ENCODE assay signal across 8 cellular contexts in genomic region chr10:87864497-87865059, GRCh38. TPM values are rescaled to one million over a fixed set of nuclear protein-coding genes. Genes with fewer than 3 reads are reported as not detected.
DNase-seq lines count a peak whose midpoint lies in the region; ATAC-seq, FAIRE-seq and TF ChIP-seq lines count a peak whose summit lies in the region.

No MANE protein-coding gene starts in this region.

- H3K9ac ChIP-seq in Loucy (ENCODE audit: low read depth, low read length, poor library complexity, severe bottlenecking) (peak overlapping the region; percentile 96), GM12878 (ENCODE audit: control insufficient read depth, insufficient read depth, low read length) (peak overlapping the region; percentile 90)

- H3K36me3 ChIP-seq in Loucy (ENCODE audit: insufficient read depth, low read length) (peaks cover 6% of the 10 kb centered on the region; the same call in 1 of the 2 replicates), GM12878 (ENCODE audit: control insufficient read depth in 2 of 2, insufficient read depth in 2 of 2, low read length in 1 of 2) (0 out of 4 replicates have a peak, but pooled peaks cover 0 to 3% of the 10 kb centered on the region in 2 experiments), lower lobe of right lung (no peaks in the 10 kb centered on the region), upper lobe of left lung (no peaks in the 10 kb centered on the region)

- H4K20me1 ChIP-seq in Loucy (ENCODE audit: insufficient read depth, low read length, poor library complexity, severe bottlenecking) (peaks cover 21% of the 10 kb centered on the region), GM12878 (ENCODE audit: control insufficient read depth, insufficient read depth) (no peaks in the 10 kb centered on the region)

- RAD21 ChIA-PET in GM12878 (lab: Charles Lee; ENCODE audit: unreplicated experiment) = interaction anchor here (0.5 to 6.4 kb wide), 9 partner anchors 19 to 523 kb away, joined by 3 to 158 read pairs (median 6); partner anchors contain the start of gene ATAD1

- no peak for FAIRE-seq in GM12878 (lab: Jason Lieb, UNC)

- no peaks in the 10 kb centered on the region for H3K9me2 ChIP-seq in Loucy (replicated peaks; ENCODE audit: low read depth, low read length)

- CTCF ChIA-PET in GM12878 (lab: Yijun Ruan, JAX) = interaction anchor here (1.1 to 2.9 kb wide), 5 partner anchors 10 to 524 kb away, joined by 3 to 14 read pairs (median 4); no protein-coding TSS in a partner anchor

- under 1% methylated on average over 16 of the region's 16 CpGs for WGBS in GM12878 (ENCODE audit: insufficient coverage, insufficient replicate concordance, low lambda C conversion rate, missing lambda C conversion rate)
- 1% methylated on average over 16 of the region's 16 CpGs for WGBS in upper lobe of left lung, 2 donors

- peak; percentile 41; the same call in 1 of the 2 replicates for TF ChIP-seq POLR2A in GM12878 (IDR thresholded peaks at IDR 0.05; ENCODE audit: low read depth, low read length)
- TF ChIP-seq POLR2A in upper lobe of left lung (IDR thresholded peaks at IDR 0.05) = no peak

- intact Hi-C loops in GM12878 (cut with micrococcal nuclease; ENCODE audit: unreplicated experiment) = loop anchor here (5.0 kb wide), 2 partner anchors 68 to 423 kb away; no protein-coding TSS in a partner anchor
- intact Hi-C loops in lower lobe of right lung (cut with DNase I) = loop anchor here (5.0 kb wide), 1 partner anchor 523 kb away; no protein-coding TSS in a partner anchor

- H3K27ac ChIP-seq in GM12878 (ENCODE audit: control insufficient read depth, insufficient read depth) = peak overlapping the region; percentile 90
- peak overlapping the region; percentile 95 for H3K27ac ChIP-seq in lower lobe of right lung
- H3K27ac ChIP-seq in upper lobe of left lung = peak overlapping the region; percentile 97 to 100 (median 98)

- peak; percentile 49 for DNase-seq in Caki2 (ENCODE audit: low read depth)
- DNase-seq in GM12878 (ENCODE audit: low read depth, low spot score) = no peak
- DNase-seq in lower lobe of right lung = no peak
- no peak for DNase-seq in upper lobe of left lung
- no peak for DNase-seq in occipital lobe (lab: John Stamatoyannopoulos, UW)

- peak overlapping the region; percentile 74 for H3K4me3 ChIP-seq in Loucy (ENCODE audit: low read length, poor library complexity, severe bottlenecking)
- peak overlapping the region; percentile 94 for H3K4me3 ChIP-seq in GM12878
- H3K4me3 ChIP-seq in lower lobe of right lung = peak overlapping the region; percentile 95
- H3K4me3 ChIP-seq in upper lobe of left lung = peak overlapping the region; percentile 68 to 97 (median 80)

- H3K27me3 ChIP-seq in Loucy (ENCODE audit: insufficient read depth, low read length, poor library complexity, severe bottlenecking) (peaks cover 14% of the 10 kb centered on the region), GM12878 (replicated peaks in 1 of 2; ENCODE audit: control insufficient read depth in 2 of 2, insufficient read depth in 2 of 2, low read length in 1 of 2) (no peaks in the 10 kb centered on the region), lower lobe of right lung (ENCODE audit: low read depth) (no peaks in the 10 kb centered on the region), upper lobe of left lung (no peaks in the 10 kb centered on the region)

- in situ Hi-C loops in Caki2 (cut with HindIII; ENCODE audit: low pct_unique_long_range_greater_than_20kb, low sequenced_read_pairs) (loop anchor here (25.0 kb wide), 1 partner anchor 698 kb away; no protein-coding TSS in a partner anchor), GM12878 (cut with MboI) (loop anchor here (5.0 to 10.0 kb wide), 5 partner anchors 200 to 688 kb away; no protein-coding TSS in a partner anchor)

- H2AFZ ChIP-seq in Loucy (ENCODE audit: low read length) = no peak overlapping the region
- no peak overlapping the region for H2AFZ ChIP-seq in GM12878 (ENCODE audit: control insufficient read depth, low read depth, low read length)

- TF ChIP-seq EP300 in GM12878 (IDR thresholded peaks at IDR 0.05; ENCODE audit: borderline replicate concordance in 1 of 2, control insufficient read depth in 1 of 2, low read depth in 2 of 2, low read length in 2 of 2) (no peak), upper lobe of left lung (IDR thresholded peaks at IDR 0.05) (no peak)

- TF ChIP-seq RAD21 in GM12878 (IDR thresholded peaks at IDR 0.05; ENCODE audit: insufficient read depth, low read depth, low read length) = no peak

- TF ChIP-seq CTCF in Loucy (conservative IDR thresholded peaks at IDR 0.05; ENCODE audit: low read length) = no peak
- TF ChIP-seq CTCF in GM12878 (IDR thresholded peaks at IDR 0.05 in 2 of 3, conservative IDR thresholded peaks at IDR 0.05 in 1 of 3; ENCODE audit: control insufficient read depth in 2 of 3, extremely low read depth in 1 of 3, insufficient read depth in 1 of 3, low read depth in 3 of 3, low read length in 3 of 3) = no peak
- TF ChIP-seq CTCF in lower lobe of right lung (IDR thresholded peaks at IDR 0.05) = no peak
- no peak for TF ChIP-seq CTCF in upper lobe of left lung (IDR thresholded peaks at IDR 0.05)

- H3K4me2 ChIP-seq in Loucy (ENCODE audit: low read depth, low read length, poor library complexity, severe bottlenecking) = peak overlapping the region; percentile 85
- peak overlapping the region; percentile 51 for H3K4me2 ChIP-seq in GM12878 (ENCODE audit: control insufficient read depth, insufficient read depth)

- peaks cover 32% of the 10 kb centered on the region for H3K4me1 ChIP-seq in Loucy (ENCODE audit: insufficient read depth, low read length, poor library complexity, severe bottlenecking)
- peaks cover 8% of the 10 kb centered on the region for H3K4me1 ChIP-seq in GM12878 (ENCODE audit: control insufficient read depth, insufficient read depth, low read length)
- H3K4me1 ChIP-seq in lower lobe of right lung = peaks cover 33% of the 10 kb centered on the region
- H3K4me1 ChIP-seq in upper lobe of left lung = peaks cover 7 to 32% (median 25%) of the 10 kb centered on the region in 4 donors

- SMC1A ChIA-PET in GM12878 (lab: Charles Lee; ENCODE audit: uncharacterized antibody, unreplicated experiment) = interaction anchor here (1.4 to 6.9 kb wide), 5 partner anchors 203 to 524 kb away, joined by 4 to 140 read pairs (median 13); no protein-coding TSS in a partner anchor

- BruUV-seq in GM12878 (replicated peaks; lab: Mats Ljungman, UMichigan) = no TSS peak

- peak; percentile 2; the same call in 2 of the 3 replicates for ATAC-seq in GM12878
- ATAC-seq in lower lobe of right lung = no peak
- no peak for ATAC-seq in upper lobe of left lung (ENCODE audit: low FRiP score in 2 of 2)
- no peak for ATAC-seq in HG03571 (IDR thresholded peaks at IDR 0.05; ENCODE audit: unreplicated experiment)
- ATAC-seq in GM21717 (IDR thresholded peaks at IDR 0.05; ENCODE audit: unreplicated experiment) = no peak

- POLR2A ChIA-PET in GM12878 (lab: Charles Lee) = interaction anchor here (1.0 to 1.7 kb wide), 3 partner anchors 201 to 522 kb away, joined by 4 to 7 read pairs (median 4); no protein-coding TSS in a partner anchor

- H3F3A ChIP-seq in Loucy (ENCODE audit: low read depth) = no peaks in the 10 kb centered on the region

- H3K79me2 ChIP-seq in Loucy (ENCODE audit: insufficient read depth, low read length) (peaks cover 89% of the 10 kb centered on the region), GM12878 (ENCODE audit: control insufficient read depth, insufficient read depth, low read length) (peaks cover 91% of the 10 kb centered on the region)

- H3K9me3 ChIP-seq in Loucy (ENCODE audit: insufficient read depth, low read depth, low read length) = peaks cover 5% of the 10 kb centered on the region; the same call in 1 of the 2 replicates
- no peaks in the 10 kb centered on the region for H3K9me3 ChIP-seq in GM12878 (replicated peaks; ENCODE audit: control insufficient read depth, insufficient read depth, low read length)
- no peaks in the 10 kb centered on the region for H3K9me3 ChIP-seq in lower lobe of right lung
- H3K9me3 ChIP-seq in upper lobe of left lung = no peaks in the 10 kb centered on the region

RNA-seq across cellular contexts. Expression of gene PTEN, which starts 1.2 kb away (rescaled TPM):
- 26.4 and 45.6 TPM in 2 replicates for total RNA-seq in Caki2 (2014; rRNA removed; shearing (Covaris generic); ENCODE audit: low replicate concordance)
- total RNA-seq in GM12878 (2013; cell fraction: nucleolus; rRNA removed) = 856 and 868 TPM in 2 replicates
- total RNA-seq in GM12878 (2014; rRNA removed) (83.1 and 113 TPM in 2 replicates), GM12878 (2014; rRNA removed; fragmentation: Illumina TruSeq; extraction: Trizol) (175 and 183 TPM in 2 replicates), GM12878 (2021) (87.5 and 94.9 TPM in 2 replicates), lower lobe of right lung (101 TPM), upper lobe of left lung (100 to 1,000 TPM in 3 of 6 donors, 10 to 100 TPM in 3; 63.3 to 177 (median 99.0) TPM), occipital lobe (266 TPM)
- polyA plus RNA-seq in GM12878 (2011; ENCODE audit: low read depth) = 24.4 TPM
- polyA plus RNA-seq in GM12878 (2011; rRNA removed) (94.3 and 180 TPM in 2 replicates), GM12878 (2014; fragmentation: Illumina TruSeq; extraction: Trizol) (53.0 and 67.7 TPM in 2 replicates), GM12878 (2014; fragmentation: Nextera tagmentation; extraction: Ambion mirVana) (10 to 100 TPM; 26.1 to 59.5 TPM), GM12878 (2014; rRNA removed) (35.0 and 45.0 TPM in 2 replicates), GM12878 (2016; fragmentation: Nextera tagmentation; extraction: Ambion mirVana) (10 to 100 TPM; 49.5 to 56.8 TPM)
- polyA plus RNA-seq in GM12878 (2011; cell fraction: cytosol; rRNA removed) = 19.9 and 22.4 TPM in 2 replicates
- polyA plus RNA-seq in GM12878 (2011; cell fraction: nucleus; rRNA removed) = 52.2 and 61.7 TPM in 2 replicates
- polyA plus RNA-seq in GM12878 (2012) = 100 and 102 TPM in 2 replicates
- polyA minus RNA-seq in GM12878 (2011; rRNA and poly(A)+ RNA removed) = 143 and 199 TPM in 2 replicates
- polyA minus RNA-seq in GM12878 (2011; cell fraction: cytosol; rRNA and poly(A)+ RNA removed) = 54.9 and 66.1 TPM in 2 replicates
- 165 and 285 TPM in 2 replicates for polyA minus RNA-seq in GM12878 (2011; cell fraction: nucleus; rRNA and poly(A)+ RNA removed)

RNA-seq across cellular contexts. Expression of gene KLLN, which starts 1.2 kb away (rescaled TPM):
- 0.54 TPM in 1 of 2 replicates, not detected in the other for total RNA-seq in Caki2 (2014; rRNA removed; shearing (Covaris generic); ENCODE audit: low replicate concordance)
- total RNA-seq in GM12878 (2013; cell fraction: nucleolus; rRNA removed) = 3.1 and 3.4 TPM in 2 replicates
- 1.4 and 1.7 TPM in 2 replicates for total RNA-seq in GM12878 (2014; rRNA removed)
- 1.5 TPM in 2 replicates for total RNA-seq in GM12878 (2014; rRNA removed; fragmentation: Illumina TruSeq; extraction: Trizol)
- 1.9 and 2.0 TPM in 2 replicates for total RNA-seq in GM12878 (2021)
- polyA plus RNA-seq in GM12878 (2011; ENCODE audit: low read depth) = 0.62 TPM
- polyA plus RNA-seq in GM12878 (2011; rRNA removed) = 0.86 and 0.87 TPM in 2 replicates
- polyA plus RNA-seq in GM12878 (2011; cell fraction: cytosol; rRNA removed) = 0.91 and 1.0 TPM in 2 replicates
- 1.3 and 1.7 TPM in 2 replicates for polyA plus RNA-seq in GM12878 (2011; cell fraction: nucleus; rRNA removed)
- 0.99 and 1.5 TPM in 2 replicates for polyA plus RNA-seq in GM12878 (2012)
- polyA plus RNA-seq in GM12878 (2014; fragmentation: Illumina TruSeq; extraction: Trizol) = 1.7 and 2.1 TPM in 2 replicates
- 1 to 10 TPM; 2.0 to 2.1 TPM for polyA plus RNA-seq in GM12878 (2014; fragmentation: Nextera tagmentation; extraction: Ambion mirVana)
- 1.1 TPM in 2 replicates for polyA plus RNA-seq in GM12878 (2014; rRNA removed)
- polyA plus RNA-seq in GM12878 (2016; fragmentation: Nextera tagmentation; extraction: Ambion mirVana) = 1 to 10 TPM; 1.8 to 2.2 TPM
- 2.0 and 2.2 TPM in 2 replicates for polyA minus RNA-seq in GM12878 (2011; rRNA and poly(A)+ RNA removed)
- polyA minus RNA-seq in GM12878 (2011; cell fraction: cytosol; rRNA and poly(A)+ RNA removed) = 0.94 and 1.3 TPM in 2 replicates
- 3.6 and 5.4 TPM in 2 replicates for polyA minus RNA-seq in GM12878 (2011; cell fraction: nucleus; rRNA and poly(A)+ RNA removed)
- 0.71 TPM for total RNA-seq in lower lobe of right lung
- under 1 TPM in 4 of 6 donors, not detected in 2; 0.20 to 0.54 (median 0.44) TPM for total RNA-seq in upper lobe of left lung
- 0.62 TPM for total RNA-seq in occipital lobe

RNA-seq across cellular contexts. Expression of gene ATAD1, which starts 46.6 kb away (rescaled TPM):
- total RNA-seq in Caki2 (2014; rRNA removed; shearing (Covaris generic); ENCODE audit: low replicate concordance) = 22.6 and 37.7 TPM in 2 replicates
- total RNA-seq in GM12878 (2013; cell fraction: nucleolus; rRNA removed) = 142 and 161 TPM in 2 replicates
- total RNA-seq in GM12878 (2014; rRNA removed) (30.3 and 35.9 TPM in 2 replicates), GM12878 (2014; rRNA removed; fragmentation: Illumina TruSeq; extraction: Trizol) (40.1 and 41.3 TPM in 2 replicates), GM12878 (2021) (37.7 and 48.9 TPM in 2 replicates), lower lobe of right lung (51.2 TPM), upper lobe of left lung (10 to 100 TPM in 5 of 6 donors, 1 to 10 TPM in 1; 6.3 to 66.9 (median 36.2) TPM), occipital lobe (85.3 TPM)
- polyA plus RNA-seq in GM12878 (2011; ENCODE audit: low read depth) = 12.0 TPM
- polyA plus RNA-seq in GM12878 (2011; rRNA removed) (40.8 and 79.5 TPM in 2 replicates), GM12878 (2014; fragmentation: Illumina TruSeq; extraction: Trizol) (43.3 and 56.8 TPM in 2 replicates), GM12878 (2014; fragmentation: Nextera tagmentation; extraction: Ambion mirVana) (10 to 100 TPM; 33.6 to 35.0 TPM), GM12878 (2014; rRNA removed) (20.5 and 24.7 TPM in 2 replicates), GM12878 (2016; fragmentation: Nextera tagmentation; extraction: Ambion mirVana) (10 to 100 TPM; 58.0 to 59.3 TPM)
- polyA plus RNA-seq in GM12878 (2011; cell fraction: cytosol; rRNA removed) = 9.7 and 13.3 TPM in 2 replicates
- polyA plus RNA-seq in GM12878 (2011; cell fraction: nucleus; rRNA removed) = 16.8 and 17.1 TPM in 2 replicates
- 17.4 and 29.0 TPM in 2 replicates for polyA plus RNA-seq in GM12878 (2012)
- polyA minus RNA-seq in GM12878 (2011; rRNA and poly(A)+ RNA removed) = 16.3 and 27.9 TPM in 2 replicates
- polyA minus RNA-seq in GM12878 (2011; cell fraction: cytosol; rRNA and poly(A)+ RNA removed) = 12.7 and 13.1 TPM in 2 replicates
- 16.0 and 24.2 TPM in 2 replicates for polyA minus RNA-seq in GM12878 (2011; cell fraction: nucleus; rRNA and poly(A)+ RNA removed)
